Comparison of ENCODE assay signal across 8 cellular contexts in genomic region chr9:35116539-35116897, GRCh38. TPM values are rescaled to one million over a fixed set of nuclear protein-coding genes. Genes with fewer than 3 reads are reported as not detected.
A peak's percentile ranks its signal among the peaks of the same experiment; 100 is the strongest.
DNase-seq lines count a peak whose midpoint lies in the region; ATAC-seq and TF ChIP-seq lines count a peak whose summit lies in the region.

No MANE protein-coding gene starts in this region.

- peak overlapping the region; percentile 88 for H3K4me3 Mint-ChIP-seq in MCF 10A (ENCODE audit: unreplicated experiment)

- H3K9me3 Mint-ChIP-seq in MCF 10A (ENCODE audit: unreplicated experiment), result no peaks in the 10 kb centered on the region

- peaks cover 5% of the 10 kb centered on the region for H3K36me3 Mint-ChIP-seq in MCF 10A (ENCODE audit: insufficient read depth, unreplicated experiment)

- CTCF ChIA-PET in MCF 10A (lab: Yijun Ruan, JAX), result interaction anchor here (0.5 to 4.7 kb wide), 13 partner anchors 74 to 402 kb away, joined by 3 to 36 read pairs (median 6); no protein-coding TSS in a partner anchor

- TF ChIP-seq CTCF in 22Rv1 (IDR thresholded peaks at IDR 0.05) (no peak), MCF 10A (IDR thresholded peaks at IDR 0.05; ENCODE audit: unreplicated experiment) (no peak)

- no peaks in the 10 kb centered on the region for H3K9me3 ChIP-seq in mesodermal cell (ENCODE audit: control insufficient read depth, low read length)

- 3 to 4% methylated on average over 12 of the region's 12 CpGs for WGBS in mesodermal cell (ENCODE audit: insufficient coverage in 2 of 2), 2 experiments

- ATAC-seq in HG02852 (IDR thresholded peaks at IDR 0.05; ENCODE audit: unreplicated experiment), result peak; percentile 1

- no peak for DNase-seq in MCF 10A (ENCODE audit: unreplicated experiment)
- DNase-seq in stimulated activated naive CD4-positive, alpha-beta T cell (lab: John Stamatoyannopoulos, UW), result no peak
- no peak for DNase-seq in GF-D8 (lab: John Stamatoyannopoulos, UW)
- no peak for DNase-seq in SHP77 (lab: John Stamatoyannopoulos, UW)
- no peak for DNase-seq in NCI-H2171 (lab: John Stamatoyannopoulos, UW)

- BruUV-seq in MCF 10A (replicated peaks; lab: Mats Ljungman, UMichigan), result no TSS peak

- POLR2A ChIA-PET in MCF 10A (lab: Yijun Ruan, JAX), result interaction anchor here (0.6 to 8.9 kb wide), 17 partner anchors 13 to 614 kb away, joined by 3 to 97 read pairs (median 4); partner anchors contain the start of genes FANCG, PIGO, STOML2 and UNC13B

- peak overlapping the region; percentile 58 for H3K4me3 ChIP-seq in mesodermal cell (ENCODE audit: extremely low read depth, insufficient read depth, low read length, poor library complexity, severe bottlenecking)

- peaks cover 35% of the 10 kb centered on the region for H3K4me1 Mint-ChIP-seq in MCF 10A (ENCODE audit: insufficient read depth, unreplicated experiment)

- H3K27me3 Mint-ChIP-seq in MCF 10A (ENCODE audit: insufficient read depth, unreplicated experiment), result no peaks in the 10 kb centered on the region

- peak overlapping the region; percentile 92 for H3K27ac ChIP-seq in 22Rv1
- H3K27ac ChIP-seq in mesodermal cell (ENCODE audit: low read depth, low read length, severe bottlenecking), result peak overlapping the region; percentile 88

- intact Hi-C loops in MCF 10A (cut with micrococcal nuclease), result loop anchor here (1.0 to 10.0 kb wide), 6 partner anchors 46 to 488 kb away; partner anchors contain the start of genes TESK1 and UNC13B

- peaks cover 15% of the 10 kb centered on the region for H3K4me1 ChIP-seq in mesodermal cell (ENCODE audit: control insufficient read depth, insufficient read depth, low read length, poor library complexity, severe bottlenecking)

- H3K36me3 ChIP-seq in mesodermal cell (ENCODE audit: control insufficient read depth, insufficient read depth, low read length), result peaks cover 8% of the 10 kb centered on the region

- peak overlapping the region; percentile 78 for H3K27ac Mint-ChIP-seq in MCF 10A (ENCODE audit: low read depth, unreplicated experiment)

RNA-seq across cellular contexts. Expression of gene ATOSB, which starts 0.9 kb away (rescaled TPM):
- 26.0 and 36.2 TPM in 2 replicates for total RNA-seq in MCF 10A (2022)
- 35.3 TPM for polyA plus RNA-seq in mesodermal cell (2013, experiment 1 of 2)
- 29.5 TPM for polyA plus RNA-seq in mesodermal cell (2013, experiment 2 of 2)

RNA-seq across cellular contexts. Expression of gene STOML2, which starts 13.6 kb away (rescaled TPM):
- 203 and 209 TPM in 2 replicates for total RNA-seq in MCF 10A (2022)
- 136 TPM for polyA plus RNA-seq in mesodermal cell (2013, experiment 1 of 2)
- polyA plus RNA-seq in mesodermal cell (2013, experiment 2 of 2), result 120 TPM

RNA-seq across cellular contexts. Expression of gene PIGO, which starts 20.1 kb away (rescaled TPM):
- 34.8 and 39.2 TPM in 2 replicates for total RNA-seq in MCF 10A (2022)
- polyA plus RNA-seq in mesodermal cell (2013, experiment 1 of 2), result 22.2 TPM
- 17.9 TPM for polyA plus RNA-seq in mesodermal cell (2013, experiment 2 of 2)

RNA-seq across cellular contexts. Expression of gene FANCG, which starts 36.8 kb away (rescaled TPM):
- total RNA-seq in MCF 10A (2022), result 20.2 and 21.2 TPM in 2 replicates
- 36.6 TPM for polyA plus RNA-seq in mesodermal cell (2013, experiment 1 of 2)
- 38.0 TPM for polyA plus RNA-seq in mesodermal cell (2013, experiment 2 of 2)

RNA-seq across cellular contexts. Expression of gene VCP, which starts 44.1 kb away (rescaled TPM):
- total RNA-seq in MCF 10A (2022), result 146 and 156 TPM in 2 replicates
- polyA plus RNA-seq in mesodermal cell (2013, experiment 1 of 2), result 317 TPM
- 288 TPM for polyA plus RNA-seq in mesodermal cell (2013, experiment 2 of 2)
